In genomic region chr2:46569061-46569560, GRCh38 we compare ENCODE assay signal across 8 cellular contexts. TPM values are rescaled to one million over a fixed set of nuclear protein-coding genes. Genes with fewer than 3 reads are reported as not detected.
DNase-seq lines count a peak whose midpoint lies in the region; ATAC-seq and TF ChIP-seq lines count a peak whose summit lies in the region.

No MANE protein-coding gene starts in this region.

- H3K9ac ChIP-seq in smooth muscle cell (ENCODE audit: low read depth) = no peak overlapping the region

- TF ChIP-seq CTCF in esophagus muscularis mucosa (IDR thresholded peaks at IDR 0.05) (no peak), smooth muscle cell (IDR thresholded peaks at IDR 0.05; ENCODE audit: borderline replicate concordance, insufficient read depth, poor library complexity, severe bottlenecking) (no peak)

- H3K4me3 ChIP-seq in esophagus muscularis mucosa (peak overlapping the region in 2 of 4 donors; percentile 13 to 22), smooth muscle cell (no peak overlapping the region)

- intact Hi-C loops in esophagus muscularis mucosa (cut with DNase I) = no loop called here

- peaks cover 22% of the 10 kb centered on the region for H3K79me2 ChIP-seq in smooth muscle cell (ENCODE audit: low read depth)

- H3K36me3 ChIP-seq in esophagus muscularis mucosa = peaks cover 0 to 13% (median 0%) of the 10 kb centered on the region in 4 donors
- no peaks in the 10 kb centered on the region for H3K36me3 ChIP-seq in smooth muscle cell (ENCODE audit: low read depth)

- 25% methylated on average over 7 of the region's 7 CpGs for WGBS in esophagus muscularis mucosa
- 31% methylated on average over 7 of the region's 7 CpGs for WGBS in smooth muscle cell (ENCODE audit: low lambda C conversion rate)

- H3K27ac ChIP-seq in esophagus muscularis mucosa (replicated peaks in 1 of 4) = peak overlapping the region; percentile 76 to 85 (median 82)
- peak overlapping the region; percentile 49 for H3K27ac ChIP-seq in smooth muscle cell (ENCODE audit: low read depth)

- peaks cover 100% of the 10 kb centered on the region for H4K20me1 ChIP-seq in smooth muscle cell (ENCODE audit: low read depth)

- H3K9me3 ChIP-seq in esophagus muscularis mucosa (no peaks in the 10 kb centered on the region), smooth muscle cell (replicated peaks; ENCODE audit: low read depth) (no peaks in the 10 kb centered on the region)

- H3F3A ChIP-seq in smooth muscle cell (ENCODE audit: low read depth) = peaks cover 11% of the 10 kb centered on the region

- H3K4me1 ChIP-seq in esophagus muscularis mucosa = peaks cover 86 to 100% (median 98%) of the 10 kb centered on the region in 4 donors
- H3K4me1 ChIP-seq in smooth muscle cell (ENCODE audit: low read depth) = no peaks in the 10 kb centered on the region

- H2AFZ ChIP-seq in smooth muscle cell (ENCODE audit: low read depth) = no peak overlapping the region

- H3K27me3 ChIP-seq in esophagus muscularis mucosa (no peaks in the 10 kb centered on the region), smooth muscle cell (ENCODE audit: low read depth) (no peaks in the 10 kb centered on the region)

- TF ChIP-seq POLR2A in esophagus muscularis mucosa (IDR thresholded peaks at IDR 0.05; ENCODE audit: low read depth) = no peak

- DNase-seq in CD1c-positive myeloid dendritic cell (ENCODE audit: extremely low spot score) (peak; percentile 84), KG1 (lab: John Stamatoyannopoulos, UW) (peak; percentile 81), esophagus muscularis mucosa (ENCODE audit: extremely low spot score) (no peak), smooth muscle cell (lab: John Stamatoyannopoulos, UW; ENCODE audit: unreplicated experiment) (no peak), NCI-H1048 (lab: John Stamatoyannopoulos, UW) (no peak), HK-2 (ENCODE audit: unreplicated experiment) (no peak)
- DNase-seq in stimulated activated naive CD4-positive, alpha-beta T cell treated with Interleukin-2 at 50 U/mL for 16 hours (lab: John Stamatoyannopoulos, UW) = no peak

- TF ChIP-seq EP300 in esophagus muscularis mucosa (IDR thresholded peaks at IDR 0.05) = no peak

- peak; percentile 70 for ATAC-seq in GM21390 (IDR thresholded peaks at IDR 0.05; ENCODE audit: unreplicated experiment)

- peak overlapping the region; percentile 19 for H3K4me2 ChIP-seq in smooth muscle cell

RNA-seq across cellular contexts. Expression of gene ATP6V1E2, which starts 26.7 kb away (rescaled TPM):
- total RNA-seq in esophagus muscularis mucosa = 1 to 10 TPM; 3.6 to 7.5 (median 5.5) TPM
- 2.1 and 3.2 TPM in 2 replicates for total RNA-seq in smooth muscle cell
- polyA plus RNA-seq in smooth muscle cell = 3.0 and 5.7 TPM in 2 replicates

RNA-seq across cellular contexts. Expression of gene RHOQ, which starts 26.8 kb away (rescaled TPM):
- 100 to 1,000 TPM; 107 to 168 (median 142) TPM for total RNA-seq in esophagus muscularis mucosa
- total RNA-seq in smooth muscle cell = 72.8 and 85.6 TPM in 2 replicates
- 30.3 and 34.1 TPM in 2 replicates for polyA plus RNA-seq in smooth muscle cell

RNA-seq across cellular contexts. Expression of gene PIGF, which starts 47.7 kb away (rescaled TPM):
- total RNA-seq in esophagus muscularis mucosa (1 to 10 TPM; 5.2 to 8.3 (median 6.4) TPM), smooth muscle cell (19.1 and 35.1 TPM in 2 replicates)
- 31.9 and 42.7 TPM in 2 replicates for polyA plus RNA-seq in smooth muscle cell

RNA-seq across cellular contexts. Expression of gene CRIPT, which starts 47.9 kb away (rescaled TPM):
- total RNA-seq in esophagus muscularis mucosa (10 to 100 TPM; 13.9 to 20.7 (median 18.3) TPM), smooth muscle cell (20.6 and 22.4 TPM in 2 replicates)
- 12.2 and 18.3 TPM in 2 replicates for polyA plus RNA-seq in smooth muscle cell

Comparison
In these comparisons a context has a peak if more than half of its experiments do, and no peak if none do; other contexts are left out.
1. DNase-seq: peak in CD1c-positive myeloid dendritic cell (single experiment) and KG1 (single experiment); none in esophagus muscularis mucosa (single experiment), smooth muscle cell (single experiment), NCI-H1048 (single experiment), HK-2 (single experiment) and stimulated activated naive CD4-positive, alpha-beta T cell treated with Interleukin-2 at 50 U/mL for 16 hours (single experiment).